Comparison of ENCODE assay signal across 8 cellular contexts in the genomic region with DNA sequence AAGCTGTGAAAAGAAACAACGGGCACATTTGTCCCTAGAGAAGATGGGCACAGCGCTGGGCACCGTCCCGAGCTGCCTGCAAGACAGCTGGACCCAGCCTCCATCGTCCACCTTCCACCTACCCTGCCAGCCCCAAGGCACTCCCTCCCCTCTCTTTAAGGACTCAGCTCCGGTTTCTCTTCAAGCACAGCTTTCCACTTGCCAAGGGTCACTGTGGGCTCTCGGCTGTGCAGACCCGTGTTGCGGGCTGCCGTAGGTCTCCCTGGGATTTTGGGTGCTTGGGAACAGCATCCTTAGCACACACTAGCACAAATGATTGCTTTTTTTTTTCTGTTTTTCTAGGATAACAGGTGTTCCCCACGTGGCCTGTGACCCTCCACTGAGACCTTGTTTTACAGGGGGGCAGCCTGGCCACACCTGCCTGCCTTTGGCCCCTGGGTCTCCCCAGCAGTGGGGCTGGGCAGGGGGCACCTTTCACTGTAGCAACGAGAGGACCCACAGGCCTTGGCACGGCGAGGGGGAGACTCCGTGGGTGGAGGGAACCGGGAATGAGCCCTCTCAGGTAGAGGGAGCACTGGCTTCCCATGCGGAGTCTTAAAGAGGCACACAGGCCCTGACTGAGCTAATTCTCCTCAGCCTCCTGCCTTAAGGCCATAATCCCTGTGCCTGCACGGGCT. TPM values are rescaled to one million over a fixed set of nuclear protein-coding genes. Genes with fewer than 3 reads are reported as not detected.
DNase-seq lines count a peak whose midpoint lies in the region; ATAC-seq and TF ChIP-seq lines count a peak whose summit lies in the region.

No MANE protein-coding gene starts in this region.

- DNase-seq in heart right ventricle (no peak), left cardiac atrium (no peak), upper lobe of left lung (peak; percentile 44 to 71), ureter (ENCODE audit: low spot score) (no peak), NAMALWA (ENCODE audit: low spot score) (no peak)
- no peak for DNase-seq in activated naive CD8-positive, alpha-beta T cell treated with anti-CD3 and anti-CD28 coated beads, Interleukin-2, amount 10 ng/mL, durations not matched to agents 7 days and 5 days

- WGBS in heart right ventricle, 2 donors: 62% methylated on average over 18 of the region's 18 CpGs
- WGBS in liver: 47% methylated on average over 18 of the region's 18 CpGs
- WGBS in upper lobe of left lung, 2 donors: 49 to 50% methylated on average over 11 to 18 of the region's 18 CpGs

- H3K4me3 ChIP-seq in heart right ventricle (peak overlapping the region; percentile 67 to 97 (median 92)), liver (ENCODE audit: low read depth in 1 of 3, low read length in 3 of 3) (peak overlapping the region; percentile 70 to 97 (median 86)), upper lobe of left lung (peak overlapping the region in 3 of 4 donors; percentile 94 to 99 (median 97))

- POLR2A ChIA-PET in activated naive CD8-positive, alpha-beta T cell treated with anti-CD3 and anti-CD28 coated beads, Interleukin-2, amount 10 ng/mL, durations not matched to agents 7 days and 5 days (lab: Charles Lee): interaction anchor here (0.7 to 2.5 kb wide), 2 partner anchors 11 to 25 kb away, joined by 4 to 8 read pairs; no protein-coding TSS in a partner anchor

- peak overlapping the region in 1 of 2 donors; percentile 54 for H3K9ac ChIP-seq in liver (ENCODE audit: low read depth in 1 of 2, low read length in 2 of 2)

- TF ChIP-seq POLR2A in upper lobe of left lung (IDR thresholded peaks at IDR 0.05): no peak

- H3K36me3 ChIP-seq in heart right ventricle (peaks cover 0 to 36% (median 31%) of the 10 kb centered on the region in 9 donors), liver (ENCODE audit: control insufficient read depth in 4 of 4, insufficient read depth in 3 of 4, low read depth in 1 of 4, low read length in 3 of 4) (peaks cover 2 to 26% (median 17%) of the 10 kb centered on the region in 4 donors), upper lobe of left lung (peaks cover 4 to 36% (median 34%) of the 10 kb centered on the region in 4 donors)

- H3K27me3 ChIP-seq in heart right ventricle (peaks cover 0 to 10% (median 0%) of the 10 kb centered on the region in 7 donors), liver (ENCODE audit: control insufficient read depth in 4 of 4, insufficient read depth in 4 of 4, low read length in 3 of 4) (no peaks in the 10 kb centered on the region), upper lobe of left lung (no peaks in the 10 kb centered on the region)

- no peak for ATAC-seq in heart right ventricle
- no peak for ATAC-seq in left cardiac atrium
- no peak for ATAC-seq in activated naive CD8-positive, alpha-beta T cell treated with anti-CD3 and anti-CD28 coated beads, Interleukin-2, amount 10 ng/mL, durations not matched to agents 7 days and 5 days (ENCODE audit: low read depth)
- no peak for ATAC-seq in upper lobe of left lung (ENCODE audit: low FRiP score in 2 of 2)
- no peak for ATAC-seq in GM18868 (IDR thresholded peaks at IDR 0.05; ENCODE audit: unreplicated experiment)

- H3K4me3 Mint-ChIP-seq in activated naive CD8-positive, alpha-beta T cell treated with anti-CD3 and anti-CD28 coated beads, Interleukin-2, amount 10 ng/mL, durations not matched to agents 7 days and 5 days: peak overlapping the region; percentile 70

- no peaks in the 10 kb centered on the region for H3K9me3 Mint-ChIP-seq in activated naive CD8-positive, alpha-beta T cell treated with anti-CD3 and anti-CD28 coated beads, Interleukin-2, amount 10 ng/mL, durations not matched to agents 7 days and 5 days

- peak overlapping the region; percentile 24 for H3K27ac Mint-ChIP-seq in activated naive CD8-positive, alpha-beta T cell treated with anti-CD3 and anti-CD28 coated beads, Interleukin-2, amount 10 ng/mL, durations not matched to agents 7 days and 5 days

- H3K4me1 ChIP-seq in heart right ventricle (peaks cover 11 to 35% (median 32%) of the 10 kb centered on the region in 9 donors), liver (ENCODE audit: control insufficient read depth in 4 of 4, insufficient read depth in 4 of 4, low read length in 3 of 4) (peaks cover 10 to 32% (median 23%) of the 10 kb centered on the region in 4 donors), upper lobe of left lung (peaks cover 19 to 62% (median 41%) of the 10 kb centered on the region in 4 donors)

- peaks cover 15% of the 10 kb centered on the region for H3K4me1 Mint-ChIP-seq in activated naive CD8-positive, alpha-beta T cell treated with anti-CD3 and anti-CD28 coated beads, Interleukin-2, amount 10 ng/mL, durations not matched to agents 7 days and 5 days

- no peak for TF ChIP-seq RAD21 in liver (IDR thresholded peaks at IDR 0.05)

- H3K9me3 ChIP-seq in heart right ventricle (no peaks in the 10 kb centered on the region), liver (ENCODE audit: control insufficient read depth in 4 of 4, low read length in 3 of 4) (no peaks in the 10 kb centered on the region), upper lobe of left lung (no peaks in the 10 kb centered on the region)

- intact Hi-C loops in heart right ventricle (cut with DNase I): loop anchor here in 1 of 10 donors (10.0 kb wide), 1 partner anchor 242 kb away; a partner anchor contains a TSS
- intact Hi-C loops in left cardiac atrium (cut with DNase I): no loop called here

- TF ChIP-seq CTCF in heart right ventricle (IDR thresholded peaks at IDR 0.05) (no peak), liver (IDR thresholded peaks at IDR 0.05; ENCODE audit: low read depth, low read length, missing input control) (no peak), upper lobe of left lung (IDR thresholded peaks at IDR 0.05) (no peak)

- no peak for TF ChIP-seq EP300 in upper lobe of left lung (IDR thresholded peaks at IDR 0.05)

- H3K27ac ChIP-seq in heart right ventricle (peak overlapping the region in 1 of 10 donors; percentile 88), liver (ENCODE audit: low read depth in 1 of 2, low read length in 2 of 2) (no peak overlapping the region), upper lobe of left lung (no peak overlapping the region)

- peaks cover 3% of the 10 kb centered on the region for H3K27me3 Mint-ChIP-seq in activated naive CD8-positive, alpha-beta T cell treated with anti-CD3 and anti-CD28 coated beads, Interleukin-2, amount 10 ng/mL, durations not matched to agents 7 days and 5 days

- H3K36me3 Mint-ChIP-seq in activated naive CD8-positive, alpha-beta T cell treated with anti-CD3 and anti-CD28 coated beads, Interleukin-2, amount 10 ng/mL, durations not matched to agents 7 days and 5 days: peaks cover 3% of the 10 kb centered on the region

TF ChIP-seq in liver, 16 proteins besides CTCF, POLR2A, EP300 and RAD21 (continues in another document):
- no peak for TF ChIP-seq HNF4A (conservative IDR thresholded peaks at IDR 0.05)
- no peak for TF ChIP-seq FOXA2 (IDR thresholded peaks at IDR 0.05)
- no peak for TF ChIP-seq YY1 (IDR thresholded peaks at IDR 0.05)
- TF ChIP-seq, protein P1, sequence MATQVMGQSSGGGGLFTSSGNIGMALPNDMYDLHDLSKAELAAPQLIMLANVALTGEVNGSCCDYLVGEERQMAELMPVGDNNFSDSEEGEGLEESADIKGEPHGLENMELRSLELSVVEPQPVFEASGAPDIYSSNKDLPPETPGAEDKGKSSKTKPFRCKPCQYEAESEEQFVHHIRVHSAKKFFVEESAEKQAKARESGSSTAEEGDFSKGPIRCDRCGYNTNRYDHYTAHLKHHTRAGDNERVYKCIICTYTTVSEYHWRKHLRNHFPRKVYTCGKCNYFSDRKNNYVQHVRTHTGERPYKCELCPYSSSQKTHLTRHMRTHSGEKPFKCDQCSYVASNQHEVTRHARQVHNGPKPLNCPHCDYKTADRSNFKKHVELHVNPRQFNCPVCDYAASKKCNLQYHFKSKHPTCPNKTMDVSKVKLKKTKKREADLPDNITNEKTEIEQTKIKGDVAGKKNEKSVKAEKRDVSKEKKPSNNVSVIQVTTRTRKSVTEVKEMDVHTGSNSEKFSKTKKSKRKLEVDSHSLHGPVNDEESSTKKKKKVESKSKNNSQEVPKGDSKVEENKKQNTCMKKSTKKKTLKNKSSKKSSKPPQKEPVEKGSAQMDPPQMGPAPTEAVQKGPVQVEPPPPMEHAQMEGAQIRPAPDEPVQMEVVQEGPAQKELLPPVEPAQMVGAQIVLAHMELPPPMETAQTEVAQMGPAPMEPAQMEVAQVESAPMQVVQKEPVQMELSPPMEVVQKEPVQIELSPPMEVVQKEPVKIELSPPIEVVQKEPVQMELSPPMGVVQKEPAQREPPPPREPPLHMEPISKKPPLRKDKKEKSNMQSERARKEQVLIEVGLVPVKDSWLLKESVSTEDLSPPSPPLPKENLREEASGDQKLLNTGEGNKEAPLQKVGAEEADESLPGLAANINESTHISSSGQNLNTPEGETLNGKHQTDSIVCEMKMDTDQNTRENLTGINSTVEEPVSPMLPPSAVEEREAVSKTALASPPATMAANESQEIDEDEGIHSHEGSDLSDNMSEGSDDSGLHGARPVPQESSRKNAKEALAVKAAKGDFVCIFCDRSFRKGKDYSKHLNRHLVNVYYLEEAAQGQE (IDR thresholded peaks at IDR 0.05): no peak
- TF ChIP-seq, protein P2, sequence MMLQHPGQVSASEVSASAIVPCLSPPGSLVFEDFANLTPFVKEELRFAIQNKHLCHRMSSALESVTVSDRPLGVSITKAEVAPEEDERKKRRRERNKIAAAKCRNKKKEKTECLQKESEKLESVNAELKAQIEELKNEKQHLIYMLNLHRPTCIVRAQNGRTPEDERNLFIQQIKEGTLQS (IDR thresholded peaks at IDR 0.05): no peak
- TF ChIP-seq NR2F2 (IDR thresholded peaks at IDR 0.05): no peak
- no peak for TF ChIP-seq EGR1 (IDR thresholded peaks at IDR 0.05; ENCODE audit: low read depth in 2 of 2)
- TF ChIP-seq GABPA (IDR thresholded peaks at IDR 0.05 in 1 of 2, conservative IDR thresholded peaks at IDR 0.05 in 1 of 2): no peak
- no peak for TF ChIP-seq SP1 (IDR thresholded peaks at IDR 0.05)
- no peak for TF ChIP-seq JUND (IDR thresholded peaks at IDR 0.05)

RNA-seq across cellular contexts. Expression of a gene that starts 1.4 kb away (rescaled TPM):
- total RNA-seq in heart right ventricle (10 to 100 TPM; 17.5 to 26.4 (median 22.1) TPM), left cardiac atrium (10 to 100 TPM; 17.4 to 19.1 TPM), liver (10 to 100 TPM in 1 of 2 donors, 1 to 10 TPM in 1; 9.6 to 14.5 TPM), upper lobe of left lung (10 to 100 TPM; 29.5 to 75.4 (median 34.8) TPM), ureter (26.2 TPM)
- polyA plus RNA-seq in heart right ventricle (10 to 100 TPM; 23.8 to 30.6 TPM), liver (10 to 100 TPM; 19.0 to 24.0 TPM)
- 10 to 100 TPM; 32.5 to 33.0 TPM for total RNA-seq in activated naive CD8-positive, alpha-beta T cell treated with anti-CD3 and anti-CD28 coated beads, Interleukin-2, amount 10 ng/mL, durations not matched to agents 7 days and 5 days

RNA-seq across cellular contexts. Expression of a gene that starts 41.9 kb away (rescaled TPM):
- 10 to 100 TPM in 9 of 10 donors, 1 to 10 TPM in 1; 9.5 to 25.8 (median 13.8) TPM for total RNA-seq in heart right ventricle
- polyA plus RNA-seq in heart right ventricle: 10 to 100 TPM; 16.1 to 18.7 TPM
- total RNA-seq in left cardiac atrium: 10 to 100 TPM; 32.8 to 38.0 TPM
- 1 to 10 TPM; 7.4 to 7.5 TPM for total RNA-seq in activated naive CD8-positive, alpha-beta T cell treated with anti-CD3 and anti-CD28 coated beads, Interleukin-2, amount 10 ng/mL, durations not matched to agents 7 days and 5 days
- total RNA-seq in liver: 10 to 100 TPM in 1 of 2 donors, 1 to 10 TPM in 1; 8.1 to 42.5 TPM
- polyA plus RNA-seq in liver: 10 to 100 TPM; 47.3 to 61.3 TPM
- total RNA-seq in upper lobe of left lung: 100 to 1,000 TPM in 5 of 6 donors, 10 to 100 TPM in 1; 90.7 to 231 (median 123) TPM
- 48.7 TPM for total RNA-seq in ureter

Comparison
In these comparisons a context has a peak if more than half of its experiments do, and no peak if none do; other contexts are left out.
1. DNase-seq: peak in upper lobe of left lung (2 of 2); none in heart right ventricle (0 of 2), left cardiac atrium (single experiment), activated naive CD8-positive, alpha-beta T cell treated with anti-CD3 and anti-CD28 coated beads, Interleukin-2, amount 10 ng/mL, durations not matched to agents 7 days and 5 days (single experiment), ureter (single experiment) and NAMALWA (single experiment).
2. Peak in every context shown above with its lines, with median percentiles within 50 percentile points of each other: H3K4me3 ChIP-seq.